ENCODE assay signal across 8 cellular contexts in genomic region chr15:50225057-50225456, GRCh38. TPM values are rescaled to one million over a fixed set of nuclear protein-coding genes. Genes with fewer than 3 reads are reported as not detected.
"Had no signal": no experiment of that assay in that cellular context is flagged by ENCODE, and none has a peak within 500 bp of the region (broad histone marks: within the 10 kb centered on the region; RNA-seq: fewer than 3 reads in every experiment).

No MANE protein-coding gene starts in this region.

- FAIRE-seq: G401.6, GM12878, GM12891, GM12892, GM18507, GM19239 had no signal

- DNase-seq: GDM1, GF-D8 had no signal

- H3K4me3 ChIP-seq: GM12878 had no signal

- ATAC-seq: GM12878 had no signal

RNA-seq across cellular contexts. Expression of gene HDC, which starts 40.5 kb away (rescaled TPM):
- total RNA-seq: GM12878 had no signal
- polyA plus RNA-seq: GM12878 had no signal
